ENCODE assay signal across 24 cellular contexts in genomic region chr2:226656367-226656766, GRCh38.
DNase-seq lines count a peak whose midpoint lies in the region; ATAC-seq and TF ChIP-seq lines count a peak whose summit lies in the region.
"Had no signal": no experiment of that assay in that cellular context is flagged by ENCODE, and none has a peak within 500 bp of the region (broad histone marks: within the 10 kb centered on the region; RNA-seq: fewer than 3 reads in every experiment).

No MANE protein-coding gene starts in this region.

- CTCF ChIA-PET in HCT116 (lab: Charles Lee), result no interaction called here

- intact Hi-C loops in HCT116 (cut with micrococcal nuclease), result no loop called here
- intact Hi-C loops in vagina (cut with DNase I), result no loop called here

- H3K9ac ChIP-seq in HCT116 (ENCODE audit: low read length) (peak overlapping the region; percentile 69), adipocyte (ENCODE audit: low read length) (peak overlapping the region; percentile 48)
- H3K9ac ChIP-seq: KMS-11 had no signal

- POLR2A ChIA-PET in HCT116 (lab: Charles Lee), result interaction anchor here (0.7 to 1.0 kb wide), 2 partner anchors 10 to 469 kb away, joined by 3 to 4 read pairs; no protein-coding TSS in a partner anchor

- no peak for TF ChIP-seq CTCF in HCT116 (IDR thresholded peaks at IDR 0.05 in 2 of 3, conservative IDR thresholded peaks at IDR 0.05 in 1 of 3; ENCODE audit: borderline replicate concordance in 1 of 3, insufficient read depth in 1 of 3, low read depth in 2 of 3, low read length in 2 of 3)
- no peak for TF ChIP-seq CTCF in vagina (IDR thresholded peaks at IDR 0.05)

- H3K27ac ChIP-seq in HCT116 (ENCODE audit: low read depth, low read length) (peak overlapping the region; percentile 98), vagina (no peak overlapping the region)
- H3K27ac ChIP-seq: KMS-11, right atrium auricular region, upper lobe of right lung had no signal

- no TSS peak for BruUV-seq in HCT116 (replicated peaks; lab: Mats Ljungman, UMichigan)

- no peaks in the 10 kb centered on the region for H3K9me2 ChIP-seq in HCT116 (ENCODE audit: insufficient read depth)

- H4K20me1 ChIP-seq in HCT116 (ENCODE audit: insufficient read depth), result no peaks in the 10 kb centered on the region

- RAD21 ChIA-PET in HCT116 (lab: Charles Lee; ENCODE audit: low non-redundant PET in 1 of 2, low total read pairs in 2 of 2, uncharacterized antibody in 2 of 2, unreplicated experiment in 2 of 2), result no interaction called here

- no peak for TF ChIP-seq RAD21 in HCT116 (IDR thresholded peaks at IDR 0.05; ENCODE audit: low read depth)

- no peak overlapping the region for H3K4me3 ChIP-seq in HCT116 (replicated peaks in 1 of 2; ENCODE audit: low read depth in 1 of 2, low read length in 2 of 2)
- peak overlapping the region; percentile 62 for H3K4me3 ChIP-seq in adipocyte (ENCODE audit: low read length)
- no peak overlapping the region for H3K4me3 ChIP-seq in vagina
- H3K4me3 ChIP-seq: ascending aorta, esophagus squamous epithelium, Peyer's patch, right atrium auricular region, upper lobe of right lung had no signal

- peaks cover 76% of the 10 kb centered on the region for H3K79me2 ChIP-seq in HCT116 (ENCODE audit: insufficient read depth, low read length)

- H3K4me1 ChIP-seq in HCT116 (ENCODE audit: control insufficient read depth in 1 of 2, insufficient read depth in 2 of 2, low read length in 2 of 2) (peaks cover 83 to 99% of the 10 kb centered on the region in 2 experiments), adipocyte (ENCODE audit: control insufficient read depth, insufficient read depth, low read length) (peaks cover 41% of the 10 kb centered on the region), vagina (peaks cover 21% of the 10 kb centered on the region)

- no peaks in the 10 kb centered on the region for H3K9me3 ChIP-seq in HCT116 (ENCODE audit: control insufficient read depth in 1 of 2, insufficient read depth in 1 of 2, low read depth in 1 of 2, low read length in 2 of 2)
- no peaks in the 10 kb centered on the region for H3K9me3 ChIP-seq in adipocyte (ENCODE audit: control insufficient read depth, low read length)
- H3K9me3 ChIP-seq in vagina, result no peaks in the 10 kb centered on the region
- H3K9me3 ChIP-seq: ascending aorta, esophagus squamous epithelium, Peyer's patch, right atrium auricular region, upper lobe of right lung had no signal

- no peak for TF ChIP-seq POLR2A in HCT116 (IDR thresholded peaks at IDR 0.05; ENCODE audit: borderline replicate concordance, extremely low read depth, insufficient read depth, insufficient read length)
- no peak for TF ChIP-seq POLR2A in vagina (IDR thresholded peaks at IDR 0.05)

- H3K4me2 ChIP-seq in HCT116 (ENCODE audit: low read length), result peak overlapping the region; percentile 24
- H3K4me2 ChIP-seq: KMS-11 had no signal

- no peak for DNase-seq in HCT116 (ENCODE audit: low read depth, low spot score)
- no peak for DNase-seq in adipocyte (ENCODE audit: low read depth)
- peak; percentile 50 for DNase-seq in iris pigment epithelial cell (ENCODE audit: low read depth)
- DNase-seq in renal cortical epithelial cell (ENCODE audit: low read depth), result peak; percentile 72
- DNase-seq in activated CD4-positive, alpha-beta T cell treated with anti-CD3 and anti-CD28 coated beads for 48 hours, result no peak
- no peak for DNase-seq in central memory CD4-positive, alpha-beta T cell
- DNase-seq in vagina (ENCODE audit: extremely low spot score in 2 of 2), result no peak
- DNase-seq: activated CD8-positive, alpha-beta T cell treated with anti-CD3 and anti-CD28 coated beads for 36 hours; activated naive CD4-positive, alpha-beta T cell; effector memory CD4-positive, alpha-beta T cell; esophagus squamous epithelium; GDM1; head of caudate nucleus; mammary epithelial cell; NCI-H2029 treated with DMSO at 0.1 percent for 48 hours; nucleus accumbens; Peyer's patch; stimulated activated CD8-positive, alpha-beta memory T cell treated with anti-CD3 and anti-CD28 coated beads, Interleukin-4, amount 100 ng/mL, for 48 hours; T1000; upper lobe of right lung had no signal

- H3K36me3 ChIP-seq in HCT116 (ENCODE audit: control insufficient read depth in 1 of 2, insufficient read depth in 2 of 2, low read length in 2 of 2) (peaks cover 0 to 3% of the 10 kb centered on the region in 2 experiments; a peak in 1 of 4 replicates), adipocyte (ENCODE audit: control insufficient read depth, insufficient read depth, low read length, severe bottlenecking) (no peaks in the 10 kb centered on the region), vagina (no peaks in the 10 kb centered on the region)
- H3K36me3 ChIP-seq: ascending aorta, esophagus squamous epithelium, Peyer's patch, right atrium auricular region, upper lobe of right lung had no signal

- H3K27me3 ChIP-seq in HCT116 (ENCODE audit: insufficient read depth, low read length) (no peaks in the 10 kb centered on the region), adipocyte (replicated peaks; ENCODE audit: control insufficient read depth, insufficient read depth, low read length) (no peaks in the 10 kb centered on the region), vagina (no peaks in the 10 kb centered on the region)
- H3K27me3 ChIP-seq: ascending aorta, Peyer's patch, right atrium auricular region, upper lobe of right lung had no signal

- ATAC-seq in HCT116, result no peak
- no peak for ATAC-seq in HG03025 (IDR thresholded peaks at IDR 0.05; ENCODE audit: low FRiP score, unreplicated experiment)
- ATAC-seq: activated CD8-positive, alpha-beta T cell treated with anti-CD3 and anti-CD28 coated beads for 36 hours had no signal

- H2AFZ ChIP-seq in HCT116 (ENCODE audit: low read depth, low read length, poor library complexity, severe bottlenecking), result no peak overlapping the region

TF ChIP-seq in HCT116, 20 proteins besides CTCF, POLR2A, EP300 and RAD21:
- no peak for TF ChIP-seq FOSL1 (IDR thresholded peaks at IDR 0.05; ENCODE audit: low read depth)
- no peak for TF ChIP-seq SIN3A (IDR thresholded peaks at IDR 0.05; ENCODE audit: low read depth)
- TF ChIP-seq POLR2AphosphoS5 (IDR thresholded peaks at IDR 0.05; ENCODE audit: low read depth, low read length), result no peak
- TF ChIP-seq, protein P1, sequence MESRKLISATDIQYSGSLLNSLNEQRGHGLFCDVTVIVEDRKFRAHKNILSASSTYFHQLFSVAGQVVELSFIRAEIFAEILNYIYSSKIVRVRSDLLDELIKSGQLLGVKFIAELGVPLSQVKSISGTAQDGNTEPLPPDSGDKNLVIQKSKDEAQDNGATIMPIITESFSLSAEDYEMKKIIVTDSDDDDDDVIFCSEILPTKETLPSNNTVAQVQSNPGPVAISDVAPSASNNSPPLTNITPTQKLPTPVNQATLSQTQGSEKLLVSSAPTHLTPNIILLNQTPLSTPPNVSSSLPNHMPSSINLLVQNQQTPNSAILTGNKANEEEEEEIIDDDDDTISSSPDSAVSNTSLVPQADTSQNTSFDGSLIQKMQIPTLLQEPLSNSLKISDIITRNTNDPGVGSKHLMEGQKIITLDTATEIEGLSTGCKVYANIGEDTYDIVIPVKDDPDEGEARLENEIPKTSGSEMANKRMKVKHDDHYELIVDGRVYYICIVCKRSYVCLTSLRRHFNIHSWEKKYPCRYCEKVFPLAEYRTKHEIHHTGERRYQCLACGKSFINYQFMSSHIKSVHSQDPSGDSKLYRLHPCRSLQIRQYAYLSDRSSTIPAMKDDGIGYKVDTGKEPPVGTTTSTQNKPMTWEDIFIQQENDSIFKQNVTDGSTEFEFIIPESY (IDR thresholded peaks at IDR 0.05; ENCODE audit: extremely low read depth, insufficient replicate concordance, low read length), result no peak
- TF ChIP-seq SRF (IDR thresholded peaks at IDR 0.05; ENCODE audit: low read depth), result no peak
- TF ChIP-seq, protein P2, sequence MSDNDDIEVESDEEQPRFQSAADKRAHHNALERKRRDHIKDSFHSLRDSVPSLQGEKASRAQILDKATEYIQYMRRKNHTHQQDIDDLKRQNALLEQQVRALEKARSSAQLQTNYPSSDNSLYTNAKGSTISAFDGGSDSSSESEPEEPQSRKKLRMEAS (IDR thresholded peaks at IDR 0.05), result no peak
- TF ChIP-seq TCF7L2 (IDR thresholded peaks at IDR 0.05; ENCODE audit: borderline replicate concordance, extremely low read depth, insufficient read depth, insufficient read length), result no peak
- no peak for TF ChIP-seq ELF1 (IDR thresholded peaks at IDR 0.05; ENCODE audit: borderline replicate concordance, low read depth)

Comparison
In these comparisons a context has a peak if more than half of its experiments do, and no peak if none do; other contexts are left out.
1. DNase-seq: peak in iris pigment epithelial cell (single experiment) and renal cortical epithelial cell (single experiment); none in HCT116 (single experiment), adipocyte (single experiment), activated CD4-positive, alpha-beta T cell treated with anti-CD3 and anti-CD28 coated beads for 48 hours (single experiment), central memory CD4-positive, alpha-beta T cell (single experiment) and vagina (0 of 2).